ENCODE assay signal across 16 cellular contexts in genomic region chr2:238415036-238415764, GRCh38. TPM values are rescaled to one million over a fixed set of nuclear protein-coding genes. Genes with fewer than 3 reads are reported as not detected.
A peak's percentile ranks its signal among the peaks of the same experiment; 100 is the strongest.
DNase-seq lines count a peak whose midpoint lies in the region; ATAC-seq, FAIRE-seq and TF ChIP-seq lines count a peak whose summit lies in the region.
"Had no signal": no experiment of that assay in that cellular context is flagged by ENCODE, and none has a peak within 500 bp of the region (broad histone marks: within the 10 kb centered on the region; RNA-seq: fewer than 3 reads in every experiment).

No MANE protein-coding gene starts in this region.

- no peak overlapping the region for H3K4me3 ChIP-seq in GM23338
- H3K4me3 ChIP-seq in upper lobe of right lung: no peak overlapping the region
- H3K4me3 ChIP-seq: right atrium auricular region had no signal

- H3K9me3 ChIP-seq in upper lobe of right lung: no peaks in the 10 kb centered on the region

- H3K36me3 ChIP-seq in GM23338 (ENCODE audit: insufficient read depth) (no peaks in the 10 kb centered on the region), upper lobe of right lung (no peaks in the 10 kb centered on the region)
- H3K36me3 ChIP-seq: right atrium auricular region had no signal

- peaks cover 2% of the 10 kb centered on the region for H3K4me1 Mint-ChIP-seq in GM23338

- peaks cover 3% of the 10 kb centered on the region for H3K27me3 Mint-ChIP-seq in GM23338 (ENCODE audit: insufficient read depth, low read depth, poor library complexity)
- H3K27me3 Mint-ChIP-seq: CD8-positive, alpha-beta memory T cell had no signal

- H3K27me3 ChIP-seq in GM23338 (ENCODE audit: insufficient read depth): no peaks in the 10 kb centered on the region
- H3K27me3 ChIP-seq in upper lobe of right lung: no peaks in the 10 kb centered on the region
- H3K27me3 ChIP-seq: right atrium auricular region had no signal

- peak; percentile 61 for FAIRE-seq in islet of Langerhans (lab: Jason Lieb, UNC)

- H3F3A ChIP-seq in GM23338 (replicated peaks; ENCODE audit: low read depth): no peaks in the 10 kb centered on the region

- no peaks in the 10 kb centered on the region for H3K79me2 ChIP-seq in GM23338 (replicated peaks; ENCODE audit: insufficient read depth)

- intact Hi-C loops in upper lobe of right lung (cut with DNase I): no loop called here

- H3K27ac ChIP-seq in GM23338 (ENCODE audit: low read depth) (no peak overlapping the region), upper lobe of right lung (no peak overlapping the region)
- H3K27ac ChIP-seq: right atrium auricular region had no signal

- H2AFZ ChIP-seq in GM23338: no peak overlapping the region

- H3K9me2 ChIP-seq in GM23338 (ENCODE audit: insufficient read depth): no peaks in the 10 kb centered on the region

- peak; percentile 47; the same call in 2 of the 3 replicates for ATAC-seq in GM23338
- no peak for ATAC-seq in GM18861 (IDR thresholded peaks at IDR 0.05; ENCODE audit: unreplicated experiment)
- ATAC-seq in upper lobe of right lung: no peak
- ATAC-seq: Right ventricle myocardium inferior had no signal

- H3K36me3 Mint-ChIP-seq in GM23338 (ENCODE audit: low read depth): peaks cover 22% of the 10 kb centered on the region

- H3K4me3 Mint-ChIP-seq in GM23338: no peak overlapping the region

- DNase-seq in NCI-H524 (lab: John Stamatoyannopoulos, UW) (peak; percentile 8 to 9), NCI-H524 treated with DMSO at 0.1 percent for 48 hours (lab: John Stamatoyannopoulos, UW) (no peak), GM23338 (ENCODE audit: low spot score) (peak; percentile 23), SHP77 (lab: John Stamatoyannopoulos, UW) (peak; percentile 77 to 81), dedifferentiated amniotic fluid mesenchymal stem cell (ENCODE audit: extremely low spot score) (no peak), upper lobe of right lung (no peak)
- DNase-seq: activated CD4-positive, alpha-beta T cell treated with anti-CD3 and anti-CD28 coated beads, Interleukin-2, amount 50 U/mL, for 4 hours; effector CD4-positive, alpha-beta T cell; GF-D8; NCI-H1092; T-helper 9 cell had no signal

- TF ChIP-seq CTCF in GM23338 (conservative IDR thresholded peaks at IDR 0.05; ENCODE audit: low read depth in 2 of 2): no peak
- no peak for TF ChIP-seq CTCF in upper lobe of right lung (IDR thresholded peaks at IDR 0.05)

- H4K20me1 ChIP-seq in GM23338 (replicated peaks; ENCODE audit: insufficient read depth): no peaks in the 10 kb centered on the region

- H3K9me3 Mint-ChIP-seq in GM23338: peaks cover 27% of the 10 kb centered on the region

- no peak overlapping the region; the same call in 1 of the 2 replicates for H3K27ac Mint-ChIP-seq in GM23338

- H3K4me1 ChIP-seq in GM23338 (ENCODE audit: insufficient read depth) (peaks cover under 1% of the 10 kb centered on the region; the same call in 1 of the 2 replicates), upper lobe of right lung (no peaks in the 10 kb centered on the region)

- no peak overlapping the region for H3K4me2 ChIP-seq in GM23338

TF ChIP-seq in GM23338, 12 proteins besides CTCF, POLR2A, EP300 and RAD21:
- TF ChIP-seq ZNF331 (CRISPR knock-in tag; IDR thresholded peaks at IDR 0.05; ENCODE audit: low read depth) (no peak), NANOG (IDR thresholded peaks at IDR 0.05; ENCODE audit: borderline replicate concordance) (no peak)

RNA-seq across cellular contexts. Expression of gene ASB1, which starts 11.5 kb away (rescaled TPM):
- total RNA-seq in GM23338 (2014; rRNA removed; shearing (Covaris generic)): 18.9 and 23.9 TPM in 2 replicates
- 21.5 and 23.8 TPM in 2 replicates for polyA plus RNA-seq in GM23338 (2016; fragmentation: Nextera tagmentation; extraction: Ambion mirVana)
- 26.6 TPM for total RNA-seq in upper lobe of right lung

Comparison
In these comparisons a context has a peak if more than half of its experiments do, and no peak if none do; other contexts are left out.
1. DNase-seq: peak in NCI-H524 (2 of 2), GM23338 (single experiment) and SHP77 (2 of 2); none in NCI-H524 treated with DMSO at 0.1 percent for 48 hours (single experiment), dedifferentiated amniotic fluid mesenchymal stem cell (single experiment) and upper lobe of right lung (single experiment).